In genomic region chr19:913080-913748, GRCh38 we compare ENCODE assay signal across 8 cellular contexts. TPM values are rescaled to one million over a fixed set of nuclear protein-coding genes. Genes with fewer than 3 reads are reported as not detected.
DNase-seq lines count a peak whose midpoint lies in the region; ATAC-seq, FAIRE-seq and TF ChIP-seq lines count a peak whose summit lies in the region.

Gene R3HDM4 (minus strand): TSS chr19:913219. CDS start chr19:913157, 62 bp downstream.

- H3K79me2 ChIP-seq in SK-N-SH (ENCODE audit: insufficient read depth) (peaks cover 35% of the 10 kb centered on the region), osteoblast (ENCODE audit: insufficient read depth, low read length) (peaks cover 30% of the 10 kb centered on the region)

- peak within 1 kb of the TSS; percentile 91 for H3K27ac Mint-ChIP-seq in activated naive CD8-positive, alpha-beta T cell treated with anti-CD3 and anti-CD28 coated beads for 36 hours

- no peaks in the 10 kb centered on the region for H3K9me3 Mint-ChIP-seq in activated naive CD8-positive, alpha-beta T cell treated with anti-CD3 and anti-CD28 coated beads for 36 hours

- H2AFZ ChIP-seq in SK-N-SH (ENCODE audit: low read depth) (peak within 1 kb of the TSS; percentile 87), osteoblast (ENCODE audit: low read length) (peak within 1 kb of the TSS; percentile 56)

- H3K9ac ChIP-seq in SK-N-SH = peak within 1 kb of the TSS; percentile 78

- CTCF ChIA-PET in SK-N-SH (lab: Yijun Ruan, JAX) = interaction anchor here (0.9 to 1.4 kb wide), 3 partner anchors 10 to 140 kb away, joined by 3 to 6 read pairs (median 3); no protein-coding TSS in a partner anchor

- H4K20me1 ChIP-seq in SK-N-SH (ENCODE audit: insufficient read depth) (peaks cover 18% of the 10 kb centered on the region), osteoblast (ENCODE audit: insufficient read depth, low read length) (peaks cover 13% of the 10 kb centered on the region)

- H3K36me3 Mint-ChIP-seq in activated naive CD8-positive, alpha-beta T cell treated with anti-CD3 and anti-CD28 coated beads for 36 hours = peaks cover 15% of the 10 kb centered on the region

- H3K4me3 ChIP-seq in SK-N-SH (ENCODE audit: low read depth in 2 of 2, low read length in 1 of 2) (peak within 1 kb of the TSS; percentile 70 to 73), osteoblast (ENCODE audit: insufficient read depth, low read length) (peak within 1 kb of the TSS; percentile 85), thoracic aorta (peak within 1 kb of the TSS; percentile 96)

- peaks cover 0 to 12% of the 10 kb centered on the region in 2 experiments; a peak in 2 of 4 replicates for H3K4me1 ChIP-seq in SK-N-SH (ENCODE audit: control insufficient read depth in 1 of 2, insufficient read depth in 2 of 2, low read depth in 1 of 2, low read length in 1 of 2)
- peaks cover 10% of the 10 kb centered on the region for H3K4me1 ChIP-seq in osteoblast (ENCODE audit: insufficient read depth, low read length)
- H3K4me1 ChIP-seq in thoracic aorta (ENCODE audit: control insufficient read depth in 1 of 2, low read depth in 2 of 2) = peaks cover 18 to 21% of the 10 kb centered on the region in 2 donors

- TF ChIP-seq CTCF in SK-N-SH (IDR thresholded peaks at IDR 0.05) = no peak
- TF ChIP-seq CTCF in osteoblast (IDR thresholded peaks at IDR 0.05; ENCODE audit: extremely low read depth, low read depth, low read length) = no peak
- TF ChIP-seq CTCF in thoracic aorta (IDR thresholded peaks at IDR 0.05) = no peak

- peak; percentile 92 for DNase-seq in GM12891 (ENCODE audit: insufficient read length, low spot score)
- peak; percentile 96 for DNase-seq in SK-N-SH
- peak; percentile 88 for DNase-seq in activated naive CD8-positive, alpha-beta T cell treated with anti-CD3 and anti-CD28 coated beads for 36 hours
- peak; percentile 39 to 92 (median 84) for DNase-seq in head of caudate nucleus
- DNase-seq in osteoblast (ENCODE audit: insufficient read length, low spot score, missing footprints) = peak; percentile 100
- DNase-seq in thoracic aorta (ENCODE audit: low spot score) = no peak

- H3K4me3 Mint-ChIP-seq in activated naive CD8-positive, alpha-beta T cell treated with anti-CD3 and anti-CD28 coated beads for 36 hours = peak within 1 kb of the TSS; percentile 88

- FAIRE-seq in GM12891 (lab: Jason Lieb, UNC) = peak; percentile 89

- intact Hi-C loops in head of caudate nucleus (cut with DNase I) = no loop called here

- H3K9me3 ChIP-seq in SK-N-SH = no peaks in the 10 kb centered on the region
- no peaks in the 10 kb centered on the region for H3K9me3 ChIP-seq in osteoblast (ENCODE audit: low read depth, low read length)
- no peaks in the 10 kb centered on the region for H3K9me3 ChIP-seq in thoracic aorta

- H3K4me1 Mint-ChIP-seq in activated naive CD8-positive, alpha-beta T cell treated with anti-CD3 and anti-CD28 coated beads for 36 hours = peaks cover 24% of the 10 kb centered on the region

- no peaks in the 10 kb centered on the region for H3K36me3 ChIP-seq in SK-N-SH (replicated peaks in 1 of 2; ENCODE audit: control insufficient read depth in 1 of 2, insufficient read depth in 2 of 2, low read length in 1 of 2)
- H3K36me3 ChIP-seq in osteoblast (ENCODE audit: insufficient read depth, low read length) = no peaks in the 10 kb centered on the region
- no peaks in the 10 kb centered on the region for H3K36me3 ChIP-seq in thoracic aorta

- H3K9me2 ChIP-seq in SK-N-SH = no peaks in the 10 kb centered on the region

- no peak for TF ChIP-seq POLR2A in GM12891 (IDR thresholded peaks at IDR 0.05; ENCODE audit: low read depth, low read length)

- H3K4me2 ChIP-seq in SK-N-SH = peak within 1 kb of the TSS; percentile 89
- peak within 1 kb of the TSS; percentile 68 for H3K4me2 ChIP-seq in osteoblast (ENCODE audit: insufficient read depth, low read length)

- H3F3A ChIP-seq in SK-N-SH (replicated peaks; ENCODE audit: insufficient read depth) = peaks cover 10% of the 10 kb centered on the region

- H3K27ac ChIP-seq in SK-N-SH (ENCODE audit: low read depth in 2 of 2, low read length in 1 of 2) (peak within 1 kb of the TSS; percentile 6 to 74; a peak in 2 of 4 replicates), osteoblast (ENCODE audit: low read depth, low read length) (peak within 1 kb of the TSS; percentile 70), thoracic aorta (peak within 1 kb of the TSS; percentile 71 to 86)

- no peak for TF ChIP-seq RAD21 in SK-N-SH (IDR thresholded peaks at IDR 0.05; ENCODE audit: low read length)

- 8% methylated on average over 35 of the region's 76 CpGs for WGBS in SK-N-SH (ENCODE audit: low lambda C conversion rate)

- H3K27me3 Mint-ChIP-seq in activated naive CD8-positive, alpha-beta T cell treated with anti-CD3 and anti-CD28 coated beads for 36 hours = no peaks in the 10 kb centered on the region

- POLR2A ChIA-PET in SK-N-SH (lab: Yijun Ruan, JAX) = no interaction called here

- H3K27me3 ChIP-seq in SK-N-SH (ENCODE audit: insufficient read depth) (peaks cover 16% of the 10 kb centered on the region), osteoblast (ENCODE audit: insufficient read depth, low read length) (peaks cover 17% of the 10 kb centered on the region), thoracic aorta (replicated peaks; ENCODE audit: insufficient read depth) (no peaks in the 10 kb centered on the region)

- peak; percentile 60 for ATAC-seq in HG03432 (IDR thresholded peaks at IDR 0.05; ENCODE audit: unreplicated experiment)
- peak; percentile 62 for ATAC-seq in thoracic aorta (ENCODE audit: insufficient number of reproducible peaks, low FRiP score, low read depth)
- no peak for ATAC-seq in HG03457 (IDR thresholded peaks at IDR 0.05; ENCODE audit: unreplicated experiment)

- TF ChIP-seq EP300 in SK-N-SH (IDR thresholded peaks at IDR 0.05; ENCODE audit: borderline replicate concordance in 1 of 2, low read depth in 1 of 2, low read length in 1 of 2) = no peak

TF ChIP-seq in GM12891, 5 proteins besides CTCF, POLR2A, EP300 and RAD21:
- TF ChIP-seq POLR2AphosphoS5 (IDR thresholded peaks at IDR 0.05; ENCODE audit: low read depth, low read length) (no peak), TAF1 (IDR thresholded peaks at IDR 0.05; ENCODE audit: low read depth, low read length) (no peak), POU2F2 (IDR thresholded peaks at IDR 0.05; ENCODE audit: low read depth, low read length) (no peak), PAX5 (IDR thresholded peaks at IDR 0.05; ENCODE audit: insufficient read depth, low read length, severe bottlenecking) (no peak), SPI1 (IDR thresholded peaks at IDR 0.05; ENCODE audit: low read depth, low read length) (no peak)

TF ChIP-seq in SK-N-SH, 30 proteins besides CTCF, POLR2A, EP300 and RAD21 (continues in another document):
- no peak for TF ChIP-seq JUND (IDR thresholded peaks at IDR 0.05)
- TF ChIP-seq MAX (IDR thresholded peaks at IDR 0.05; ENCODE audit: low read depth) = no peak
- no peak for TF ChIP-seq IRF3 (IDR thresholded peaks at IDR 0.05; ENCODE audit: low read depth, low read length)
- TF ChIP-seq RXRA (IDR thresholded peaks at IDR 0.05; ENCODE audit: borderline replicate concordance, low read depth) = no peak
- 0 out of 2 replicates have a peak, but pooled peaks have one; percentile 18 for TF ChIP-seq TAF1 (IDR thresholded peaks at IDR 0.05; ENCODE audit: borderline replicate concordance, low read depth, low read length)
- TF ChIP-seq USF1 (IDR thresholded peaks at IDR 0.05; ENCODE audit: borderline replicate concordance, low read depth) = no peak
- TF ChIP-seq GABPA (IDR thresholded peaks at IDR 0.05; ENCODE audit: low read depth) = peak; percentile 54
- no peak for TF ChIP-seq RFX5 (IDR thresholded peaks at IDR 0.05; ENCODE audit: low read length)
- TF ChIP-seq MXI1 (IDR thresholded peaks at IDR 0.05; ENCODE audit: low read depth, low read length) = no peak; the same call in 1 of the 2 replicates
- no peak for TF ChIP-seq TEAD4 (IDR thresholded peaks at IDR 0.05; ENCODE audit: borderline replicate concordance, insufficient read depth)
- no peak for TF ChIP-seq YY1 (IDR thresholded peaks at IDR 0.05; ENCODE audit: low read depth)
- no peak for TF ChIP-seq EZH2phosphoT487 (IDR thresholded peaks at IDR 0.05; ENCODE audit: borderline replicate concordance, low read depth)
- TF ChIP-seq RCOR1 (IDR thresholded peaks at IDR 0.05; ENCODE audit: low read length) = no peak
- TF ChIP-seq USF2 (IDR thresholded peaks at IDR 0.05; ENCODE audit: borderline replicate concordance, low read depth, low read length) = no peak
- no peak for TF ChIP-seq NFIC (IDR thresholded peaks at IDR 0.05; ENCODE audit: borderline replicate concordance)

RNA-seq across cellular contexts. Expression of gene R3HDM4, which starts in this region (rescaled TPM):
- 35.8 TPM for polyA plus RNA-seq in GM12891 (2012; ENCODE audit: low read depth, missing spikeins)
- 39.2 and 41.4 TPM in 2 replicates for polyA plus RNA-seq in SK-N-SH (2012; rRNA removed)
- polyA plus RNA-seq in SK-N-SH (2012; cell fraction: cytosol; rRNA removed) = 19.6 and 30.3 TPM in 2 replicates
- 46.7 and 47.9 TPM in 2 replicates for polyA plus RNA-seq in SK-N-SH (2012; cell fraction: nucleus; rRNA removed)
- total RNA-seq in activated naive CD8-positive, alpha-beta T cell treated with anti-CD3 and anti-CD28 coated beads for 36 hours = 10 to 100 TPM; 50.5 to 51.7 TPM
- total RNA-seq in osteoblast (31.1 and 32.7 TPM in 2 replicates), thoracic aorta (10 to 100 TPM; 37.6 to 42.4 TPM)
